In the genomic region with DNA sequence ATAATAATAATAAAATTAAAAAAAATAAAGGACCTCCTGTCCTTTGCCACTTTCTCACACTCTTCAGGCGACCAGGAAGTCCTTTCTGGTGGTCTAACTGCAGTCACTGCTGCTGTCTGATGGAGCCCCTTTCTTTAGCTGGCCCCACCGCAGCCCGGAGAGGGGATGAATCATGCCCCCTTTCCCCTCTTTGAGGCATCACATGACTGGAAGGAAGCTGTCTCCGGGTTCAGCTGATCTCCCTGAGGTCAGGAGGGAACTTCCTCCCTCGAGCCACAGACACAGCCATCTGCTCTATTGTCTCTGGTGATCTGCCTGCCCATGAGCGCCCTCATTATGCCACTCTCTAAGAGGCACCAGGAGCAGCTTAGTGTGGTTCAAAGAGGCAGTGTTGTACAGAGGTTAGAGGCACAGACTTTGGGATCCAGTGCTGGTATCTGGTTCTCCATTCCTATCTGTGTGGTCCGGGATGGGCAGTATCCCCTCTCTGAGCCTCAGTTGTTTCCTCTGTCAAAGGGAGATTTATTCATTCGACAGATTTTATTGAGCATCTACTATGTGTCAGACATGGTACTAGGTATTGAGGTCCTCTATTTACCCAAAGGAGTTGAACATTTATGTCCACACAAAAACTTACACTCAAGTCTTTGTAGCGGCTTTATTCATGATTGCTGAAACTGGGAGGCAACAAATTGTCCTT, we compare ENCODE assay signal across 9 cellular contexts. TPM values are rescaled to one million over a fixed set of nuclear protein-coding genes. Genes with fewer than 3 reads are reported as not detected.
DNase-seq lines count a peak whose midpoint lies in the region; FAIRE-seq and TF ChIP-seq lines count a peak whose summit lies in the region.
"Had no signal": no experiment of that assay in that cellular context is flagged by ENCODE, and none has a peak within 500 bp of the region (broad histone marks: within the 10 kb centered on the region; RNA-seq: fewer than 3 reads in every experiment).

No MANE protein-coding gene starts in this region.

- no peak for TF ChIP-seq CTCF in right atrium auricular region (IDR thresholded peaks at IDR 0.05)
- no peak for TF ChIP-seq CTCF in WERI-Rb-1 (IDR thresholded peaks at IDR 0.05; ENCODE audit: low read depth, low read length)

- H3K4me3 ChIP-seq in right atrium auricular region (no peak overlapping the region), WERI-Rb-1 (ENCODE audit: low read depth, low read length) (no peak overlapping the region)

- H3K27me3 ChIP-seq in right atrium auricular region (no peaks in the 10 kb centered on the region), WERI-Rb-1 (ENCODE audit: insufficient read depth, low read depth, severe bottlenecking) (peaks cover 67% of the 10 kb centered on the region)

- H3K27ac ChIP-seq in right atrium auricular region (no peak overlapping the region), WERI-Rb-1 (no peak overlapping the region)

- peaks cover 0 to 7% of the 10 kb centered on the region in 2 donors for H3K4me1 ChIP-seq in right atrium auricular region

- DNase-seq in DMS153 (lab: John Stamatoyannopoulos, UW), result peak; percentile 86
- peak; percentile 23 for DNase-seq in H54 (ENCODE audit: insufficient read length, low spot score)
- peak; percentile 83 for DNase-seq in NOMO-1 treated with dmso at 0.1 percent for 144 hours (lab: John Stamatoyannopoulos, UW; ENCODE audit: unreplicated experiment)
- DNase-seq in activated T-cell treated with anti-CD3 and anti-CD28 coated beads for 48 hours (ENCODE audit: low read depth), result peak; percentile 68
- DNase-seq in right atrium auricular region (ENCODE audit: low spot score), result peak; percentile 59
- peak; percentile 70 for DNase-seq in stimulated activated CD8-positive, alpha-beta memory T cell treated with anti-CD3 and anti-CD28 coated beads, Interleukin-15, amount 100 ng/mL, for 4 hours (ENCODE audit: low read depth in 2 of 2)
- no peak for DNase-seq in WERI-Rb-1
- no peak for DNase-seq in amniotic stem cell (lab: John Stamatoyannopoulos, UW)

- FAIRE-seq in H54 (lab: Jason Lieb, UNC), result no peak
- FAIRE-seq: keratinocyte had no signal

- TF ChIP-seq POLR2A in H54 (IDR thresholded peaks at IDR 0.05; ENCODE audit: low read depth, low read length), result no peak

- H3K36me3 ChIP-seq in right atrium auricular region (no peaks in the 10 kb centered on the region), WERI-Rb-1 (no peaks in the 10 kb centered on the region)

- H3K9me3 ChIP-seq in right atrium auricular region (no peaks in the 10 kb centered on the region), WERI-Rb-1 (ENCODE audit: severe bottlenecking) (peaks cover 12% of the 10 kb centered on the region)

RNA-seq across cellular contexts. Expression of gene VAV1, which starts 30.0 kb away (rescaled TPM):
- total RNA-seq in right atrium auricular region, result 1 to 10 TPM in 1 of 2 donors, under 1 TPM in 1; 0.52 to 1.4 TPM

RNA-seq across cellular contexts. Expression of gene SH2D3A, which starts 35.3 kb away (rescaled TPM):
- total RNA-seq in right atrium auricular region, result not detected

Comparison
In these comparisons a context has a peak if more than half of its experiments do, and no peak if none do; other contexts are left out.
1. DNase-seq: peak in DMS153 (single experiment), H54 (single experiment), NOMO-1 treated with dmso at 0.1 percent for 144 hours (single experiment), activated T-cell treated with anti-CD3 and anti-CD28 coated beads for 48 hours (single experiment), right atrium auricular region (single experiment) and stimulated activated CD8-positive, alpha-beta memory T cell treated with anti-CD3 and anti-CD28 coated beads, Interleukin-15, amount 100 ng/mL, for 4 hours (2 of 2); none in WERI-Rb-1 (single experiment) and amniotic stem cell (single experiment).